8 cellular contexts compared by ENCODE assay signal in the genomic region with DNA sequence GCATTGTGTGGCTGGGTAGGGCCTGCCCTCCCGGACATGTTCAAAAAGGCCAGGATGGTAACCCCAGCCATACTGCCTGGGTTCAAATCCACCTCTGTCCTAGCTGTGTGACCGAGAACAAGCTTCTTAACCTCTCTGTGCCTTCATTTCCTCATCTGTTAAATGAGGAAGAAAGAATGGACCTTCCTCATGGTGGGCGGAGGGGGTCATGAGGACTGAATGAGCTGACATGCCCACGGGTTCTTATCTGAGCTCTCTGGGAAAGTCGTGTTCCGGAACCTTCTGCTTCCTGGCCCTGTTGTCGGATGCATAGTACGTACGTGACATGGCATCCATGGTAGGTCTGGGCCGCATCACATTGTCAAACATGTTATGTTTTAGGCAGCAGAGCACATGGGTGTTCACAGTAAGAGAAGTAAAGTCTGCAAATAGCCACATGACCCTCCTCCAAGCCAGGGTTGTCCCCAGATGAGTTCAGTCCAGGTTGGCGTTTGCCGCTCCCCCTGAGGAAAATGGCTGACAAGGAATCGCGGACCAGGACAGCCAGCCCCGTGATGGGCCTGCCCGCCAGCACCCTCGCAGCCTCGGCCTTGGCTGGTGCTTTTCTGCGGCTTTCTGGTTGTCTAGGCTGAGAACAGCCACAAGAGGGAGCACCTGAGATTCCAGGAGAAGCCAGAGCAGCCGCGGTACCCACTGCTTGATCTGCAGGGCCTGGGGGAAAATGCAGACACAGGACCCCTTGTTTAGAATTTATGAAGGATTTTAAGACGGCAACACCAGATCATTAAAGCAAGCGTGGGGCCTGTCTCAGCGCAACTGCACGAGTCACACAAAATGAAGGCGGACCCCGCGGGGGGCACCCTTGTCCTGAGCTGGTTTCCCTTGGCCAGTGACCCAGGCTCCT. TPM values are rescaled to one million over a fixed set of nuclear protein-coding genes. Genes with fewer than 3 reads are reported as not detected.
A peak's percentile ranks its signal among the peaks of the same experiment; 100 is the strongest.
DNase-seq lines count a peak whose midpoint lies in the region; ATAC-seq and TF ChIP-seq lines count a peak whose summit lies in the region.

No MANE protein-coding gene starts in this region.

- no peak overlapping the region for H3K27ac ChIP-seq in vagina

- DNase-seq in GM03348 (ENCODE audit: low spot score) (peak; percentile 94), NCI-H128 (lab: John Stamatoyannopoulos, UW; ENCODE audit: unreplicated experiment) (peak; percentile 77), T-helper 1 cell (peak; percentile 41 to 71 (median 64)), amniotic epithelial cell (ENCODE audit: low read depth) (peak; percentile 67), left cardiac atrium (peak; percentile 86), pulmonary artery endothelial cell (ENCODE audit: low read depth, low spot score) (peak; percentile 58), vagina (ENCODE audit: extremely low spot score in 2 of 2) (no peak)

- intact Hi-C loops in left cardiac atrium (cut with DNase I): loop anchor here (10.0 kb wide), 2 partner anchors 60 to 160 kb away; a partner anchor contains a TSS
- intact Hi-C loops in vagina (cut with DNase I): loop anchor here (10.0 kb wide), 1 partner anchor 60 kb away; no protein-coding TSS in a partner anchor

- H3K9me3 ChIP-seq in vagina: no peaks in the 10 kb centered on the region

- H3K4me1 ChIP-seq in vagina: peaks cover 10% of the 10 kb centered on the region

- TF ChIP-seq CTCF in vagina (IDR thresholded peaks at IDR 0.05): peak; percentile 73 to 85 (median 76)

- no peaks in the 10 kb centered on the region for H3K27me3 ChIP-seq in vagina

- TF ChIP-seq POLR2A in vagina (IDR thresholded peaks at IDR 0.05): no peak

- ATAC-seq in left cardiac atrium: peak; percentile 82 to 84
- ATAC-seq in GM21390 (IDR thresholded peaks at IDR 0.05; ENCODE audit: unreplicated experiment): no peak

- H3K36me3 ChIP-seq in vagina: no peaks in the 10 kb centered on the region

- H3K4me3 ChIP-seq in vagina: no peak overlapping the region

RNA-seq across cellular contexts. Expression of a gene that starts 2.4 kb away (rescaled TPM):
- under 1 TPM; 0.21 to 0.27 TPM for total RNA-seq in left cardiac atrium
- total RNA-seq in pulmonary artery endothelial cell: 0.07 TPM in 1 of 2 replicates, not detected in the other
- total RNA-seq in vagina: 0.98 TPM

RNA-seq across cellular contexts. Expression of a gene that starts 20.6 kb away (rescaled TPM):
- total RNA-seq in left cardiac atrium (not detected), pulmonary artery endothelial cell (not detected in 2 replicates), vagina (6.1 TPM)

RNA-seq across cellular contexts. Expression of a gene that starts 29.2 kb away (rescaled TPM):
- total RNA-seq in left cardiac atrium (1 to 10 TPM; 7.1 to 7.7 TPM), pulmonary artery endothelial cell (2.3 and 3.2 TPM in 2 replicates), vagina (7.9 TPM)

RNA-seq across cellular contexts. Expression of a gene that starts 38.0 kb away (rescaled TPM):
- 10 to 100 TPM in 1 of 2 donors, 1 to 10 TPM in 1; 2.0 to 15.1 TPM for total RNA-seq in left cardiac atrium
- 0.85 and 2.2 TPM in 2 replicates for total RNA-seq in pulmonary artery endothelial cell
- 4.9 TPM for total RNA-seq in vagina

RNA-seq across cellular contexts. Expression of a gene that starts 44.4 kb away (rescaled TPM):
- total RNA-seq in left cardiac atrium (1 to 10 TPM; 1.6 to 3.2 TPM), pulmonary artery endothelial cell (0.14 and 0.20 TPM in 2 replicates), vagina (3.4 TPM)

Comparison
In these comparisons a context has a peak if more than half of its experiments do, and no peak if none do; other contexts are left out.
1. DNase-seq: peak in GM03348 (single experiment), NCI-H128 (single experiment), T-helper 1 cell (5 of 5), amniotic epithelial cell (single experiment), left cardiac atrium (single experiment) and pulmonary artery endothelial cell (single experiment); none in vagina (0 of 2).